In the genomic region with DNA sequence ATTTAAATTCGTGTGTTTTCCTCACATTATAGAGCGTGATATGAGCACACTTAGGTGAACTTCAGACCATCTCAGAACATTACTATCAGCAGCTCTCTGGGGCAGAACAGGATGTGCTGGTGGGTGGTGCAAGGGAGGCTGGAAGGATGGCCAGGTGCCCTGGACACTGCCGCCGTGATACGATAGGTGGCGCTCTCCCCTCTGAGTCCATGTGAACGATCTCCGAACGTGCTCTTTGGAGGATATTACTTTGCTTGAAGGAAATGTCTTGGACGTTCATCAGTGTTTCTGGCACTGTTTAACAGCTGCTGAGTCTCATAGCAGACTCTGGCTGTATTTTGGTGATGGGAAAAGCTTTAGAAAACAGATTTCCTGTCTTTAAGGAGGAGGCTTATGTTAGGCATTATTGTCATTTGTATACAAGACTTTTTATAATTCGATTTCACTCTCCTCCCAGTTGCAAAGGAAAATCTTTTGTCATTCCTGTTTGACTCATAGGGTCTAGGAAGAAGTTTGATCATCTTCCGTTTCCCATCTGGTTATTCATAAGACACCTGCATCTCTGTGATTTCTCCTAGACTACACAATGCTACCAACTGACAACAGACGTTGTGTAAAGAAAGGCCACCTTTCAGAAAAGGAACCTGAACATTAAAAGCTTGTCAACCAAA, we compare ENCODE assay signal across 8 cellular contexts.
DNase-seq lines count a peak whose midpoint lies in the region; ATAC-seq, FAIRE-seq and TF ChIP-seq lines count a peak whose summit lies in the region.

No MANE protein-coding gene starts in this region.

- peaks cover 8% of the 10 kb centered on the region for H3K4me1 ChIP-seq in endothelial cell of umbilical vein (ENCODE audit: control insufficient read depth, extremely low read depth, insufficient read depth, low read length)

- BruUV-seq in endothelial cell of umbilical vein (replicated peaks; lab: Mats Ljungman, UMichigan) = no TSS peak

- H3K36me3 Mint-ChIP-seq in mesothelial cell of epicardium = no peaks in the 10 kb centered on the region

- no peaks in the 10 kb centered on the region for H3K36me3 ChIP-seq in endothelial cell of umbilical vein (ENCODE audit: control insufficient read depth in 2 of 2, extremely low read depth in 1 of 2, insufficient read depth in 2 of 2, low read length in 2 of 2)

- no peak overlapping the region for H3K27ac Mint-ChIP-seq in mesothelial cell of epicardium

- no peak for TF ChIP-seq POLR2A in GM18505 (IDR thresholded peaks at IDR 0.05; ENCODE audit: borderline replicate concordance, extremely low read depth, insufficient read depth, insufficient read length)
- TF ChIP-seq POLR2A in endothelial cell of umbilical vein (IDR thresholded peaks at IDR 0.05; ENCODE audit: low read depth, low read length) = no peak

- no peaks in the 10 kb centered on the region for H3K9me1 ChIP-seq in endothelial cell of umbilical vein (replicated peaks; ENCODE audit: control insufficient read depth, extremely low read depth, insufficient read depth, low read length)

- H3K9me3 ChIP-seq in endothelial cell of umbilical vein (replicated peaks; ENCODE audit: control insufficient read depth, insufficient read depth, low read length) = no peaks in the 10 kb centered on the region

- TF ChIP-seq CTCF in endothelial cell of umbilical vein (IDR thresholded peaks at IDR 0.05; ENCODE audit: extremely low read depth in 1 of 2, insufficient read depth in 1 of 2, low read depth in 1 of 2, low read length in 2 of 2) = peak; percentile 80
- TF ChIP-seq CTCF in mesothelial cell of epicardium (IDR thresholded peaks at IDR 0.05; ENCODE audit: unreplicated experiment) = peak; percentile 51

- no peaks in the 10 kb centered on the region for H3K27me3 Mint-ChIP-seq in mesothelial cell of epicardium (ENCODE audit: low read depth)

- dilution Hi-C loops in endothelial cell of umbilical vein (cut with MboI; ENCODE audit: extremely low pct_ligation_motif_present, low sequenced_read_pairs) = no loop called here

- H3K9ac ChIP-seq in endothelial cell of umbilical vein (replicated peaks; ENCODE audit: extremely low read depth, insufficient read depth, low read length) = no peak overlapping the region

- no peaks in the 10 kb centered on the region for H4K20me1 ChIP-seq in endothelial cell of umbilical vein (replicated peaks; ENCODE audit: control insufficient read depth, extremely low read depth, insufficient read depth, low read length)

- CTCF ChIA-PET in endothelial cell of umbilical vein (lab: Charles Lee) = interaction anchor here (0.9 to 1.6 kb wide), 11 partner anchors 7 to 388 kb away, joined by 3 to 7 read pairs (median 3); no protein-coding TSS in a partner anchor

- peaks cover 16% of the 10 kb centered on the region for H3K4me1 Mint-ChIP-seq in mesothelial cell of epicardium

- no peaks in the 10 kb centered on the region for H3K9me3 Mint-ChIP-seq in mesothelial cell of epicardium

- H2AFZ ChIP-seq in endothelial cell of umbilical vein (ENCODE audit: low read depth, low read length) = peak overlapping the region; percentile 35

- ATAC-seq in GM18505 (IDR thresholded peaks at IDR 0.05; ENCODE audit: unreplicated experiment) (peak; percentile 93), HG02852 (IDR thresholded peaks at IDR 0.05; ENCODE audit: unreplicated experiment) (peak; percentile 97)

- H3K4me2 ChIP-seq in endothelial cell of umbilical vein (ENCODE audit: insufficient read depth, low read length) = peak overlapping the region; percentile 45

- intact Hi-C loops in endothelial cell of umbilical vein (cut with micrococcal nuclease) = loop anchor here (1.0 to 5.0 kb wide), 3 partner anchors 133 to 387 kb away; no protein-coding TSS in a partner anchor

- DNase-seq in AG08395 (ENCODE audit: low spot score) (peak; percentile 59), NCI-H748 (lab: John Stamatoyannopoulos, UW; ENCODE audit: unreplicated experiment) (peak; percentile 79), endothelial cell of umbilical vein (ENCODE audit: low read depth, low spot score) (peak; percentile 66), mesothelial cell of epicardium (ENCODE audit: low spot score in 2 of 2, unreplicated experiment in 2 of 2) (peak in 1 of 2 experiments; percentile 65), NCI-H1930 (lab: John Stamatoyannopoulos, UW) (no peak), NCI-H510A (lab: John Stamatoyannopoulos, UW) (no peak)

- no peaks in the 10 kb centered on the region for H3K79me2 ChIP-seq in endothelial cell of umbilical vein (ENCODE audit: control insufficient read depth, insufficient read depth, low read length)

- H3K27ac ChIP-seq in endothelial cell of umbilical vein (ENCODE audit: insufficient read depth, low read depth, low read length) = no peak overlapping the region

- peak; percentile 94 for FAIRE-seq in endothelial cell of umbilical vein (lab: Jason Lieb, UNC)

- no peak overlapping the region for H3K4me3 Mint-ChIP-seq in mesothelial cell of epicardium

- H3K27me3 ChIP-seq in endothelial cell of umbilical vein (ENCODE audit: control insufficient read depth in 2 of 2, insufficient read depth in 2 of 2, low read length in 2 of 2) = no peaks in the 10 kb centered on the region

- POLR2A ChIA-PET in endothelial cell of umbilical vein (lab: Charles Lee) = no interaction called here

- no peak overlapping the region for H3K4me3 ChIP-seq in endothelial cell of umbilical vein (replicated peaks in 1 of 3; ENCODE audit: insufficient read depth in 1 of 3, low read depth in 1 of 3, low read length in 3 of 3)

TF ChIP-seq in endothelial cell of umbilical vein, 7 proteins besides CTCF, POLR2A, EP300 and RAD21:
- TF ChIP-seq FOS (IDR thresholded peaks at IDR 0.05; ENCODE audit: borderline replicate concordance, insufficient read depth, low read length) (peak; percentile 24), EZH2 (IDR thresholded peaks at IDR 0.05; ENCODE audit: borderline replicate concordance, low read depth, low read length, severe bottlenecking) (no peak), GATA2 (IDR thresholded peaks at IDR 0.05; ENCODE audit: insufficient read depth, insufficient read length, low read depth, low read length) (no peak)
- TF ChIP-seq, protein P1, sequence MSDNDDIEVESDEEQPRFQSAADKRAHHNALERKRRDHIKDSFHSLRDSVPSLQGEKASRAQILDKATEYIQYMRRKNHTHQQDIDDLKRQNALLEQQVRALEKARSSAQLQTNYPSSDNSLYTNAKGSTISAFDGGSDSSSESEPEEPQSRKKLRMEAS (IDR thresholded peaks at IDR 0.05; ENCODE audit: insufficient read depth, insufficient read length) = no peak

Comparison
In these comparisons a context has a peak if more than half of its experiments do, and no peak if none do; other contexts are left out.
1. DNase-seq: peak in AG08395 (single experiment), NCI-H748 (single experiment) and endothelial cell of umbilical vein (single experiment); none in NCI-H1930 (0 of 2) and NCI-H510A (single experiment).